Comparison of ENCODE assay signal across 8 cellular contexts in the genomic region with DNA sequence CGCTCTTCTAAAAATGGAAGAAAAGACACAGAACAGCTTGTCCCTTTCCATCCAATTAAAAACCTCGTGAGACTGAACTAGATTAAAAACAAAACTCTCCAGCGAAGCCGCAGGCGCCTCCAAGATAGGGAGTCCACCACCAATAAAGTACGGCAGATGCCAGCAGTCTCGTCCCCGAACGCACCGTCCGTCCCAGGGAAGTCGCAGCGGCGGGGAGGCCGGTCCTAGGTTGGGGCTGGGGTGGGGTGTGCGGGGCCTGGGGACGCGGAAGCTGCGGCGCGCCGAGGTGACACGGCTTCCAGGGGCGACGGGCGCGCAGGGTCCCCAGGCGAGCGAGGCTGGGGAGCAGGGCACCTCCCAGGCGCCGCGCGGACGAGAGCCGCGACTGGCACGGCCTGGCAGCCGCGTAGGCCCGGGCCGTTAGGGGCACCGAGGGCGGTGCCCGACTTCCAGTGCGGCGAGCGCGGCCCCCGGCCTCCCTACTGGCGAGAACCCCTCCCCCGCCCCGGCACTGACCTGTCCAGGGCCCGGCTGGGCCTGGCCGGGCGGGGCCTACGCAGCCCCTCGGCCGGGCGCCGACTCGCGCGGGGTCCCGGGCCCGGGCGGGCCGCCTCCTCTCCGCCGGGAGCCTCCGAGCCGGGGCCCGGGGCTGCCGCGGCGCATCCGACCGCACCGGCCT. TPM values are rescaled to one million over a fixed set of nuclear protein-coding genes. Genes with fewer than 3 reads are reported as not detected.
A peak's percentile ranks its signal among the peaks of the same experiment; 100 is the strongest.
DNase-seq lines count a peak whose midpoint lies in the region; ATAC-seq, FAIRE-seq and TF ChIP-seq lines count a peak whose summit lies in the region.

No MANE protein-coding gene starts in this region.

- peak overlapping the region; percentile 96 for H3K4me2 ChIP-seq in BLaER1
- H3K4me2 ChIP-seq in keratinocyte (ENCODE audit: control insufficient read depth, extremely low read depth, insufficient read depth, low read depth, low read length) = peak overlapping the region; percentile 90

- DNase-seq in GM19240 (ENCODE audit: insufficient read length, low spot score) (peak; percentile 56), T-helper 2 cell (peak; percentile 12 to 75 (median 27)), body of pancreas (peak in 3 of 4 donors; percentile 44 to 64 (median 54)), keratinocyte (ENCODE audit: low read depth, low spot score) (no peak), cortex of kidney (lab: John Stamatoyannopoulos, UW) (no peak)
- DNase-seq in stimulated activated CD4-positive, alpha-beta T cell treated with anti-CD3 and anti-CD28 coated beads, Interleukin-1b, Interleukin-23, amount 100 ng/mL, for 48 hours = peak; percentile 49

- TF ChIP-seq CTCF in body of pancreas (IDR thresholded peaks at IDR 0.05) = no peak
- TF ChIP-seq CTCF in keratinocyte (optimal IDR thresholded peaks at IDR 0.05 in 1 of 3, IDR thresholded peaks at IDR 0.05 in 1 of 3, conservative IDR thresholded peaks at IDR 0.05 in 1 of 3; ENCODE audit: extremely low read depth in 1 of 3, insufficient read depth in 2 of 3, low read length in 3 of 3) = no peak

- H3K9me3 ChIP-seq in BLaER1 (no peaks in the 10 kb centered on the region), body of pancreas (no peaks in the 10 kb centered on the region), keratinocyte (ENCODE audit: control insufficient read depth, low read depth, low read length) (no peaks in the 10 kb centered on the region)

- dilution Hi-C loops in keratinocyte (cut with MboI; ENCODE audit: extremely low pct_ligation_motif_present, low sequenced_read_pairs) = no loop called here

- peaks cover 53% of the 10 kb centered on the region for H4K20me1 ChIP-seq in BLaER1
- H4K20me1 ChIP-seq in keratinocyte (ENCODE audit: control insufficient read depth, extremely low read depth, insufficient read depth, low read length) = no peaks in the 10 kb centered on the region

- H3K36me3 ChIP-seq in BLaER1 = peaks cover 14% of the 10 kb centered on the region; the same call in 1 of the 2 replicates
- no peaks in the 10 kb centered on the region for H3K36me3 ChIP-seq in body of pancreas (replicated peaks in 1 of 2; ENCODE audit: insufficient read depth in 1 of 2, low read depth in 2 of 2)
- H3K36me3 ChIP-seq in keratinocyte (ENCODE audit: control insufficient read depth in 2 of 2, extremely low read depth in 1 of 2, insufficient read depth in 2 of 2, low read length in 2 of 2) = peaks cover 15 to 23% of the 10 kb centered on the region in 2 experiments

- no peak overlapping the region for H2AFZ ChIP-seq in keratinocyte (ENCODE audit: control insufficient read depth, low read length)

- H3K9ac ChIP-seq in BLaER1 (peak overlapping the region; percentile 98), keratinocyte (ENCODE audit: control insufficient read depth, extremely low read depth, insufficient read depth, low read length) (peak overlapping the region; percentile 69)

- WGBS in body of pancreas, 2 donors = 0 to 1% methylated on average over 11 to 51 of the region's 78 CpGs

- peak in 2 of 3 donors; percentile 20 to 22 for TF ChIP-seq POLR2A in body of pancreas (IDR thresholded peaks at IDR 0.05)

- ATAC-seq in HG03378 (IDR thresholded peaks at IDR 0.05; ENCODE audit: unreplicated experiment) (peak; percentile 10), body of pancreas (peak; percentile 40)

- intact Hi-C loops in body of pancreas (cut with DNase I) = no loop called here

- H3K79me2 ChIP-seq in keratinocyte (ENCODE audit: control insufficient read depth, insufficient read depth, low read length) = peaks cover 55% of the 10 kb centered on the region

- peak overlapping the region; percentile 95 for H3K4me3 ChIP-seq in BLaER1
- peak overlapping the region; percentile 70 to 81 for H3K4me3 ChIP-seq in body of pancreas
- peak overlapping the region; percentile 69 to 82 (median 79) for H3K4me3 ChIP-seq in keratinocyte (ENCODE audit: control insufficient read depth in 2 of 3, extremely low read depth in 1 of 3, insufficient read depth in 2 of 3, low read depth in 1 of 3, low read length in 3 of 3)

- no peaks in the 10 kb centered on the region for H3K9me1 ChIP-seq in keratinocyte (ENCODE audit: control insufficient read depth, extremely low read depth, insufficient read depth, low read length)

- no peaks in the 10 kb centered on the region for H3K27me3 ChIP-seq in BLaER1
- no peaks in the 10 kb centered on the region for H3K27me3 ChIP-seq in body of pancreas
- no peaks in the 10 kb centered on the region for H3K27me3 ChIP-seq in keratinocyte (ENCODE audit: control insufficient read depth, extremely low read depth, insufficient read depth, low read length)

- peaks cover 72% of the 10 kb centered on the region for H3K4me1 ChIP-seq in BLaER1
- peaks cover 49% of the 10 kb centered on the region for H3K4me1 ChIP-seq in body of pancreas
- peaks cover 40% of the 10 kb centered on the region for H3K4me1 ChIP-seq in keratinocyte (ENCODE audit: control insufficient read depth, extremely low read depth, insufficient read depth, low read length)

- FAIRE-seq in keratinocyte (lab: Jason Lieb, UNC) = no peak

- H3K27ac ChIP-seq in BLaER1 (peak overlapping the region; percentile 99), body of pancreas (peak overlapping the region; percentile 86 to 93 (median 90)), keratinocyte (ENCODE audit: control insufficient read depth, insufficient read depth, low read length) (peak overlapping the region; percentile 69)

RNA-seq across cellular contexts. Expression of a gene that starts 28.3 kb away (rescaled TPM):
- total RNA-seq in body of pancreas = not detected
- not detected in 3 replicates for polyA plus RNA-seq in keratinocyte
- not detected for polyA plus RNA-seq in keratinocyte (2011; ENCODE audit: low read depth)
- polyA plus RNA-seq in keratinocyte (2011; cell fraction: cytosol; rRNA removed) = not detected in 2 replicates
- polyA plus RNA-seq in keratinocyte (2011; cell fraction: nucleus; rRNA removed) = not detected in 2 replicates
- polyA plus RNA-seq in keratinocyte (2012; ENCODE audit: low replicate concordance) = not detected in 2 replicates
- polyA minus RNA-seq in keratinocyte = not detected in 3 replicates
- polyA minus RNA-seq in keratinocyte (2011; cell fraction: cytosol; rRNA and poly(A)+ RNA removed) = not detected
- polyA minus RNA-seq in keratinocyte (2011; cell fraction: nucleus; rRNA and poly(A)+ RNA removed) = not detected in 2 replicates

Comparison
In these comparisons a context has a peak if more than half of its experiments do, and no peak if none do; other contexts are left out.
1. DNase-seq: peak in GM19240 (single experiment), T-helper 2 cell (5 of 5), body of pancreas (3 of 4) and stimulated activated CD4-positive, alpha-beta T cell treated with anti-CD3 and anti-CD28 coated beads, Interleukin-1b, Interleukin-23, amount 100 ng/mL, for 48 hours (single experiment); none in keratinocyte (single experiment) and cortex of kidney (single experiment).
2. Peak in every context shown above with its lines, with median percentiles within 50 percentile points of each other: H3K27ac ChIP-seq and H3K4me3 ChIP-seq.